ENCODE assay signal across 8 cellular contexts in genomic region chr2:101805146-101806088, GRCh38.
DNase-seq lines count a peak whose midpoint lies in the region; ATAC-seq and TF ChIP-seq lines count a peak whose summit lies in the region.

No MANE protein-coding gene starts in this region.

- no peak overlapping the region for H3K4me3 Mint-ChIP-seq in activated naive CD4-positive, alpha-beta T cell treated with anti-CD3 and anti-CD28 coated beads, Interleukin-2, amount 10 ng/mL, durations not matched to agents 7 days and 5 days
- peak overlapping the region; percentile 33 for H3K4me3 Mint-ChIP-seq in type B pancreatic cell

- H3K9me3 Mint-ChIP-seq in activated naive CD4-positive, alpha-beta T cell treated with anti-CD3 and anti-CD28 coated beads, Interleukin-2, amount 50 U/mL, for 72 hours, result no peaks in the 10 kb centered on the region
- H3K9me3 Mint-ChIP-seq in activated naive CD4-positive, alpha-beta T cell treated with anti-CD3 and anti-CD28 coated beads, Interleukin-2, amount 10 ng/mL, durations not matched to agents 7 days and 5 days, result peaks cover 2% of the 10 kb centered on the region
- no peaks in the 10 kb centered on the region for H3K9me3 Mint-ChIP-seq in type B pancreatic cell

- no peaks in the 10 kb centered on the region for H3K27me3 Mint-ChIP-seq in activated naive CD4-positive, alpha-beta T cell treated with anti-CD3 and anti-CD28 coated beads, Interleukin-2, amount 10 ng/mL, durations not matched to agents 7 days and 5 days
- H3K27me3 Mint-ChIP-seq in type B pancreatic cell, result no peaks in the 10 kb centered on the region

- H3K4me1 Mint-ChIP-seq in activated naive CD4-positive, alpha-beta T cell treated with anti-CD3 and anti-CD28 coated beads, Interleukin-2, amount 10 ng/mL, durations not matched to agents 7 days and 5 days, result peaks cover 30% of the 10 kb centered on the region
- peaks cover 75% of the 10 kb centered on the region for H3K4me1 Mint-ChIP-seq in type B pancreatic cell (ENCODE audit: unreplicated experiment)

- DNase-seq in activated naive CD4-positive, alpha-beta T cell treated with anti-CD3 and anti-CD28 coated beads, Interleukin-2, amount 50 U/mL, for 72 hours (ENCODE audit: low spot score in 2 of 2), result no peak
- no peak for DNase-seq in activated naive CD4-positive, alpha-beta T cell treated with anti-CD3 and anti-CD28 coated beads, Interleukin-2, amount 10 ng/mL, durations not matched to agents 7 days and 5 days
- DNase-seq in amniotic epithelial cell (ENCODE audit: low read depth) (peak; percentile 78), iPS-NIHi7 (ENCODE audit: extremely low spot score) (peak; percentile 19), type B pancreatic cell (ENCODE audit: extremely low spot score, unreplicated experiment) (no peak), NOMO-1 (lab: John Stamatoyannopoulos, UW; ENCODE audit: unreplicated experiment in 2 of 2) (no peak)
- DNase-seq in stimulated activated CD4-positive, alpha-beta T cell treated with anti-CD3 and anti-CD28 coated beads, Interleukin-4, amount 100 ng/mL, for 4 hours, result no peak

- peak in 1 of 2 donors; percentile 16 for ATAC-seq in activated naive CD4-positive, alpha-beta T cell treated with anti-CD3 and anti-CD28 coated beads, Interleukin-2, amount 50 U/mL, for 72 hours
- no peak for ATAC-seq in GM21825 (IDR thresholded peaks at IDR 0.05; ENCODE audit: unreplicated experiment)

- no peak for TF ChIP-seq CTCF in type B pancreatic cell (conservative IDR thresholded peaks at IDR 0.05)

- H3K27ac Mint-ChIP-seq in activated naive CD4-positive, alpha-beta T cell treated with anti-CD3 and anti-CD28 coated beads, Interleukin-2, amount 50 U/mL, for 72 hours, result peak overlapping the region; percentile 7 to 69
- no peak overlapping the region for H3K27ac Mint-ChIP-seq in activated naive CD4-positive, alpha-beta T cell treated with anti-CD3 and anti-CD28 coated beads, Interleukin-2, amount 10 ng/mL, durations not matched to agents 7 days and 5 days
- H3K27ac Mint-ChIP-seq in type B pancreatic cell, result peak overlapping the region; percentile 65

- peaks cover 0 to 6% of the 10 kb centered on the region in 2 donors for H3K36me3 Mint-ChIP-seq in activated naive CD4-positive, alpha-beta T cell treated with anti-CD3 and anti-CD28 coated beads, Interleukin-2, amount 50 U/mL, for 72 hours
- H3K36me3 Mint-ChIP-seq in activated naive CD4-positive, alpha-beta T cell treated with anti-CD3 and anti-CD28 coated beads, Interleukin-2, amount 10 ng/mL, durations not matched to agents 7 days and 5 days, result peaks cover 28% of the 10 kb centered on the region
- peaks cover 3% of the 10 kb centered on the region for H3K36me3 Mint-ChIP-seq in type B pancreatic cell

- CTCF ChIA-PET in activated naive CD4-positive, alpha-beta T cell treated with anti-CD3 and anti-CD28 coated beads, Interleukin-2, amount 10 ng/mL, durations not matched to agents 7 days and 5 days (lab: Charles Lee), result no interaction called here

Comparison
In these comparisons a context has a peak if more than half of its experiments do, and no peak if none do; other contexts are left out.
1. DNase-seq: peak in amniotic epithelial cell (single experiment) and iPS-NIHi7 (single experiment); none in activated naive CD4-positive, alpha-beta T cell treated with anti-CD3 and anti-CD28 coated beads, Interleukin-2, amount 50 U/mL, for 72 hours (0 of 2), activated naive CD4-positive, alpha-beta T cell treated with anti-CD3 and anti-CD28 coated beads, Interleukin-2, amount 10 ng/mL, durations not matched to agents 7 days and 5 days (single experiment), type B pancreatic cell (single experiment), NOMO-1 (0 of 2) and stimulated activated CD4-positive, alpha-beta T cell treated with anti-CD3 and anti-CD28 coated beads, Interleukin-4, amount 100 ng/mL, for 4 hours (0 of 2).